ENCODE assay signal across 10 cellular contexts in genomic region chr7:17405786-17406185, GRCh38.
DNase-seq lines count a peak whose midpoint lies in the region; TF ChIP-seq lines count a peak whose summit lies in the region.
"Had no signal": no experiment of that assay in that cellular context is flagged by ENCODE, and none has a peak within 500 bp of the region (broad histone marks: within the 10 kb centered on the region; RNA-seq: fewer than 3 reads in every experiment).

No MANE protein-coding gene starts in this region.

- H3K36me3 ChIP-seq in kidney epithelial cell (ENCODE audit: control insufficient read depth, insufficient read depth, low read length) = no peaks in the 10 kb centered on the region
- H3K36me3 ChIP-seq in Peyer's patch = no peaks in the 10 kb centered on the region
- H3K36me3 ChIP-seq: neutrophil had no signal

- H3K27ac Mint-ChIP-seq in type B pancreatic cell = no peak overlapping the region
- H3K27ac Mint-ChIP-seq: CD4-positive, alpha-beta T cell had no signal

- DNase-seq in AG08396 (ENCODE audit: low spot score) (peak; percentile 48), HT1080 (ENCODE audit: low read depth) (peak; percentile 79), astrocyte of the cerebellum (ENCODE audit: low read depth) (peak; percentile 32), kidney epithelial cell (ENCODE audit: low read depth) (peak; percentile 57), type B pancreatic cell (ENCODE audit: extremely low spot score, unreplicated experiment) (no peak), Peyer's patch (no peak), HUDEP-2 (lab: John Stamatoyannopoulos, UW; ENCODE audit: unreplicated experiment in 76 of 76) (no peak), cerebellum (ENCODE audit: low spot score) (no peak)
- DNase-seq: CD4-positive, alpha-beta T cell had no signal

- no peaks in the 10 kb centered on the region for H3K9me3 Mint-ChIP-seq in type B pancreatic cell
- H3K9me3 Mint-ChIP-seq: CD4-positive, alpha-beta T cell had no signal

- H3K9me3 ChIP-seq in Peyer's patch = no peaks in the 10 kb centered on the region
- H3K9me3 ChIP-seq: neutrophil had no signal

- peaks cover 0 to 6% (median 0%) of the 10 kb centered on the region in 4 donors for H3K4me1 ChIP-seq in Peyer's patch

- TF ChIP-seq POLR2A in Peyer's patch (IDR thresholded peaks at IDR 0.05) = no peak

- H3K27me3 ChIP-seq in kidney epithelial cell (ENCODE audit: control insufficient read depth, insufficient read depth, low read length) (no peaks in the 10 kb centered on the region), Peyer's patch (no peaks in the 10 kb centered on the region)
- H3K27me3 ChIP-seq: neutrophil had no signal

- no peak overlapping the region for H3K27ac ChIP-seq in Peyer's patch
- H3K27ac ChIP-seq: neutrophil had no signal

- in situ Hi-C loops in astrocyte of the cerebellum (cut with HindIII; ENCODE audit: low sequenced_read_pairs) = no loop called here

- H3K4me3 ChIP-seq in astrocyte of the cerebellum (ENCODE audit: low read depth, low read length) = no peak overlapping the region
- no peak overlapping the region for H3K4me3 ChIP-seq in kidney epithelial cell (ENCODE audit: low read depth, low read length)
- H3K4me3 ChIP-seq in Peyer's patch = no peak overlapping the region

- no peaks in the 10 kb centered on the region for H3K36me3 Mint-ChIP-seq in type B pancreatic cell

- no peak overlapping the region for H3K4me3 Mint-ChIP-seq in type B pancreatic cell
- H3K4me3 Mint-ChIP-seq: CD4-positive, alpha-beta T cell had no signal

- H3K27me3 Mint-ChIP-seq in type B pancreatic cell = no peaks in the 10 kb centered on the region
- H3K27me3 Mint-ChIP-seq: CD4-positive, alpha-beta T cell had no signal

- peaks cover 6% of the 10 kb centered on the region for H3K4me1 Mint-ChIP-seq in type B pancreatic cell (ENCODE audit: unreplicated experiment)

- TF ChIP-seq CTCF in astrocyte of the cerebellum (IDR thresholded peaks at IDR 0.05; ENCODE audit: low read depth, low read length, missing control alignments) (no peak), kidney epithelial cell (IDR thresholded peaks at IDR 0.05; ENCODE audit: insufficient read depth, low read length, poor library complexity, severe bottlenecking) (no peak), type B pancreatic cell (conservative IDR thresholded peaks at IDR 0.05) (no peak), Peyer's patch (IDR thresholded peaks at IDR 0.05) (no peak)

Comparison
In these comparisons a context has a peak if more than half of its experiments do, and no peak if none do; other contexts are left out.
1. DNase-seq: peak in AG08396 (single experiment), HT1080 (single experiment), astrocyte of the cerebellum (single experiment) and kidney epithelial cell (single experiment); none in type B pancreatic cell (single experiment), Peyer's patch (0 of 3), HUDEP-2 (0 of 76) and cerebellum (single experiment).